14 cellular contexts compared by ENCODE assay signal in the genomic region with DNA sequence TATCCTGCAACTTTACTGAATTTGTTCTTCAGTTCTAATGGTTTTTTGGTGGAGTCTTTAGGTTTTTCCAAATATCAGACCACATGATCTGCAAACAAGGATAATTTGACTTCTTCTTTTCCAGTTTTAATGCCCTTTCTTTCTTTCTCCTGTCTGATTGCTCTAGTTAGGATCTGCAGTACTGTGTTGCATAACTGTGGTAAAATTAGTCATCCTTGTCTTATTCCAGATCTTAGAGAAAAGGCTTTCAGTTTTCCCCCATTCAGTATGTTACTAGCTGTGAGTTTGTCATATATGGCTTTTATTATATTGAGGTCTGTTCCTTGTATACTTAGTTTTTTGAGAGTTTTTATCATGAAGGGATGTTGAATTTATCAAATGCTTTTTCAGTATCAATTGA. TPM values are rescaled to one million over a fixed set of nuclear protein-coding genes. Genes with fewer than 3 reads are reported as not detected.
A peak's percentile ranks its signal among the peaks of the same experiment; 100 is the strongest.
DNase-seq lines count a peak whose midpoint lies in the region; ATAC-seq, FAIRE-seq and TF ChIP-seq lines count a peak whose summit lies in the region.
"Had no signal": no experiment of that assay in that cellular context is flagged by ENCODE, and none has a peak within 500 bp of the region (broad histone marks: within the 10 kb centered on the region; RNA-seq: fewer than 3 reads in every experiment).

No MANE protein-coding gene starts in this region.

- DNase-seq in ACHN (peak; percentile 46), SW480 (ENCODE audit: low spot score) (peak; percentile 23), fibroblast of villous mesenchyme (ENCODE audit: low read depth) (peak; percentile 82), iPS-NIHi7 (ENCODE audit: extremely low spot score) (no peak), DMS 273 (lab: John Stamatoyannopoulos, UW; ENCODE audit: unreplicated experiment) (no peak), urothelium cell line (ENCODE audit: low spot score) (no peak)
- DNase-seq: activated CD8-positive, alpha-beta memory T cell treated with anti-CD3 and anti-CD28 coated beads for 24 hours; aorta; C1 segment of cervical spinal cord; NCI-H446 treated with DMSO at 0.1 percent for 48 hours had no signal

- CTCF ChIA-PET in HEK293 (lab: Yijun Ruan, JAX), result interaction anchor here (1.4 to 1.9 kb wide), 2 partner anchors 35 to 68 kb away, joined by 3 to 6 read pairs; no protein-coding TSS in a partner anchor

- no peak for ATAC-seq in HG03139 (IDR thresholded peaks at IDR 0.05; ENCODE audit: unreplicated experiment)

- no peak for TF ChIP-seq CTCF in HEK293 (tag by site-specific recombination; IDR thresholded peaks at IDR 0.05)
- TF ChIP-seq CTCF in fibroblast of villous mesenchyme (IDR thresholded peaks at IDR 0.05; ENCODE audit: insufficient read depth, low read depth, low read length), result no peak

- H3K27ac ChIP-seq in HEK293 (ENCODE audit: extremely low read depth, low read depth, low read length), result no peak overlapping the region

- in situ Hi-C loops in ACHN (cut with HindIII; ENCODE audit: low pct_ligation_motif_present, low pct_unique_long_range_greater_than_20kb, low sequenced_read_pairs), result no loop called here

- H3K4me1 ChIP-seq in HEK293 (ENCODE audit: control insufficient read depth, insufficient read depth, low read length), result no peaks in the 10 kb centered on the region; the same call in 1 of the 2 replicates

- POLR2A ChIA-PET in HEK293 (lab: Yijun Ruan, JAX), result no interaction called here

- H3K9me3 ChIP-seq in HEK293 (ENCODE audit: control insufficient read depth, insufficient read depth, low read depth, low read length), result no peaks in the 10 kb centered on the region

- H3K4me3 ChIP-seq in HEK293 (ENCODE audit: low read depth, low read length) (no peak overlapping the region), fibroblast of villous mesenchyme (ENCODE audit: low read depth, low read length) (no peak overlapping the region)

- H3K36me3 ChIP-seq in HEK293 (ENCODE audit: control insufficient read depth in 2 of 2, insufficient read depth in 1 of 2, low read length in 2 of 2), result peaks cover 0 to 7% of the 10 kb centered on the region in 2 experiments; a peak in 1 of 3 replicates

- no peak for FAIRE-seq in urothelium cell line (lab: Jason Lieb, UNC)
- FAIRE-seq: frontal cortex, GM12891 had no signal

TF ChIP-seq in HEK293, 187 proteins besides CTCF, POLR2A, EP300 and RAD21:
- 0 out of 2 replicates have a peak, but pooled peaks have one; percentile 17 for TF ChIP-seq ZNF366 (tag by site-specific recombination; conservative IDR thresholded peaks at IDR 0.05)
- TF ChIP-seq GFI1B (tag by site-specific recombination; IDR thresholded peaks at IDR 0.05), result no peak
- peak; percentile 67 for TF ChIP-seq PRDM1 (tag by site-specific recombination; IDR thresholded peaks at IDR 0.05)

RNA-seq across cellular contexts. Expression of a gene that starts 4.3 kb away (rescaled TPM):
- 45.3 and 54.8 TPM in 2 replicates for total RNA-seq in fibroblast of villous mesenchyme

RNA-seq across cellular contexts. Expression of a gene that starts 50.7 kb away (rescaled TPM):
- 475 and 661 TPM in 2 replicates for total RNA-seq in fibroblast of villous mesenchyme

Comparison
In these comparisons a context has a peak if more than half of its experiments do, and no peak if none do; other contexts are left out.
1. DNase-seq: peak in ACHN (single experiment), SW480 (single experiment) and fibroblast of villous mesenchyme (single experiment); none in iPS-NIHi7 (single experiment), DMS 273 (single experiment) and urothelium cell line (single experiment).